19 cellular contexts compared by ENCODE assay signal in the genomic region with DNA sequence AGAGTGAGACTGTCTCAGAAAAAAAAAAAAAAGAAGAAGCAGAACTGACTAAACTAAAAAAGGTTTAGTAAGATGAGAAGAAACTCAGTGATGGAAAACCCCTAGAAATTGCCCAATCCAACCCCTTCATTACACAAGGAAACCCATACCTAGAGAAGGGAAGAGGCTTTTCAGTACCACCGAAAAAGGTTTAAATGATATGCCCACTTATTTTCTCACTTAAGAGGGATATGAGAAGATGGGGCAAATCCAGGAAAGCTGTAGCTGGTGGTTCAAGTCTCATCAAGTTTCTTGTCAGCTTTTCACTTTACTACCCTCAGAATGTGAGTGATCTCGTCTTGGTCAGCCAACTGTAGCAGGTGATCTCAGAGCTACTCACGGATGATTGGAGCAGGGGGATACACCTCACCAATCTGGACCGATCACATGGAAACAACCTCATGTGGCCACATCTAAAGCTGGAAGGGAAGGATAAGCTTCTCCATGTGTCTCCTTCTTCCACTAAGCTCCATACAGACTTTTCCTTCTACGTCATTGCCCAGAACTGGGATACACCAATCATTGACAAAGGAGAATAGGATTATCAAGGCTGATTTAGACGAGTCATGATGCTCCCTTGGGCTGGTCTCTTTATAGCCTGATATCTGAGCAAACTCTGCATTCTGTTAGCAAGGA.
DNase-seq lines count a peak whose midpoint lies in the region; ATAC-seq, FAIRE-seq and TF ChIP-seq lines count a peak whose summit lies in the region.
"Had no signal": no experiment of that assay in that cellular context is flagged by ENCODE, and none has a peak within 500 bp of the region (broad histone marks: within the 10 kb centered on the region; RNA-seq: fewer than 3 reads in every experiment).

No MANE protein-coding gene starts in this region.

- no peak overlapping the region for H3K4me3 Mint-ChIP-seq in T-cell
- H3K4me3 Mint-ChIP-seq: activated CD8-positive, alpha-beta T cell treated with anti-CD3 and anti-CD28 coated beads for 36 hours; brain had no signal

- no peak for TF ChIP-seq RAD21 in K562 (CRISPR knock-in tag; conservative IDR thresholded peaks at IDR 0.05 in 1 of 2, IDR thresholded peaks at IDR 0.05 in 1 of 2)

- WGBS in K562 (ENCODE audit: insufficient coverage, low coverage, missing lambda C conversion rate) = 2% methylated on average over 6 of the region's 6 CpGs
- 88% methylated on average over 6 of the region's 6 CpGs for WGBS in suprapubic skin

- no TSS peak for BruUV-seq in K562 (replicated peaks; lab: Mats Ljungman, UMichigan)

- DNase-seq in GM10266 (ENCODE audit: extremely low spot score) (peak; percentile 51), K562 (ENCODE audit: extremely low read depth in 1 of 4, low spot score in 3 of 4) (no peak), hypothalamus (lab: John Stamatoyannopoulos, UW) (no peak), suprapubic skin (ENCODE audit: low spot score in 2 of 2) (no peak), T-cell (no peak), iPS-NIHi11 (ENCODE audit: low spot score) (no peak)
- DNase-seq: activated CD8-positive, alpha-beta T cell treated with anti-CD3 and anti-CD28 coated beads for 36 hours; activated gamma-delta T cell treated with Interleukin-2 at 50 U/mL for 16 hours; AML-193; DMS79; foreskin keratinocyte; NCI-H1105; NCI-H2227 treated with DMSO at 0.1 percent for 48 hours; Peyer's patch; stimulated activated CD4-positive, alpha-beta T cell treated with anti-CD3 and anti-CD28 coated beads, Interleukin-4, amount 100 ng/mL, for 1 hour; stomach had no signal

- H3K4me1 ChIP-seq in K562 (replicated peaks in 1 of 2; ENCODE audit: control insufficient read depth in 2 of 2, insufficient read depth in 2 of 2, low read length in 2 of 2) (no peaks in the 10 kb centered on the region), suprapubic skin (no peaks in the 10 kb centered on the region)
- H3K4me1 ChIP-seq: foreskin keratinocyte, Peyer's patch, stomach had no signal

- no peaks in the 10 kb centered on the region for H4K20me1 ChIP-seq in K562 (replicated peaks; ENCODE audit: control insufficient read depth, insufficient read depth, low read length)

- no peaks in the 10 kb centered on the region for H3K36me3 ChIP-seq in K562 (ENCODE audit: control insufficient read depth, insufficient read depth, low read length)
- H3K36me3 ChIP-seq in suprapubic skin = no peaks in the 10 kb centered on the region
- H3K36me3 ChIP-seq: Peyer's patch, stomach had no signal

- H3K9ac ChIP-seq in K562 (ENCODE audit: insufficient read depth in 1 of 2, low read depth in 2 of 2, low read length in 2 of 2) = no peak overlapping the region

- in situ Hi-C loops in K562 (cut with MboI) = no loop called here

- H3K4me2 ChIP-seq in K562 (ENCODE audit: insufficient read depth, low read length) = no peak overlapping the region

- POLR2A ChIA-PET in K562 (lab: Yijun Ruan, JAX) = interaction anchor here (0.7 to 1.5 kb wide), 4 partner anchors 9 to 849 kb away, joined by 3 to 6 read pairs (median 3); no protein-coding TSS in a partner anchor
- POLR2A ChIA-PET in T-cell (lab: Charles Lee) = no interaction called here

- H3K27me3 ChIP-seq in K562 (ENCODE audit: control insufficient read depth in 2 of 2, insufficient read depth in 2 of 2, low read length in 2 of 2) (peaks cover 32 to 37% of the 10 kb centered on the region in 2 experiments), suprapubic skin (no peaks in the 10 kb centered on the region)
- H3K27me3 ChIP-seq: Peyer's patch, stomach had no signal

- H3K4me3 ChIP-seq in K562 (no peak overlapping the region), suprapubic skin (no peak overlapping the region)
- H3K4me3 ChIP-seq: Peyer's patch, stomach had no signal

- no peak overlapping the region for H2AFZ ChIP-seq in K562 (ENCODE audit: low read depth, low read length)

- CTCF ChIA-PET in K562 (lab: Yijun Ruan, JAX; ENCODE audit: low intra/inter-chr PET ratio) = no interaction called here
- CTCF ChIA-PET in T-cell (lab: Charles Lee) = no interaction called here

- ATAC-seq in GM19452 (IDR thresholded peaks at IDR 0.05; ENCODE audit: unreplicated experiment) = peak; percentile 58
- peak; percentile 71 for ATAC-seq in HG03354 (IDR thresholded peaks at IDR 0.05; ENCODE audit: poor library complexity, severe bottlenecking, unreplicated experiment)
- no peak for ATAC-seq in K562
- no peak for ATAC-seq in T-cell (replicated peaks in 1 of 4)
- ATAC-seq: activated CD8-positive, alpha-beta T cell treated with anti-CD3 and anti-CD28 coated beads for 36 hours; foreskin keratinocyte had no signal

- no peak overlapping the region for H3K27ac Mint-ChIP-seq in T-cell
- H3K27ac Mint-ChIP-seq: activated CD8-positive, alpha-beta T cell treated with anti-CD3 and anti-CD28 coated beads for 36 hours; brain had no signal

- peak; percentile 29 for FAIRE-seq in K562 (lab: Jason Lieb, UNC)

- no peaks in the 10 kb centered on the region for H3K79me2 ChIP-seq in K562 (ENCODE audit: control insufficient read depth, insufficient read depth, low read length)

- TF ChIP-seq EP300 in K562 (IDR thresholded peaks at IDR 0.05; ENCODE audit: low read length) (no peak), suprapubic skin (IDR thresholded peaks at IDR 0.05) (no peak)

- H3K9me3 ChIP-seq in K562 (replicated peaks; ENCODE audit: control insufficient read depth, insufficient read depth, low read depth, low read length) (no peaks in the 10 kb centered on the region), suprapubic skin (no peaks in the 10 kb centered on the region)
- H3K9me3 ChIP-seq: Peyer's patch, stomach had no signal

- intact Hi-C loops in K562 (cut with micrococcal nuclease) = no loop called here

- peaks cover 7% of the 10 kb centered on the region in 2 donors for H3K27me3 Mint-ChIP-seq in T-cell
- H3K27me3 Mint-ChIP-seq: activated CD8-positive, alpha-beta T cell treated with anti-CD3 and anti-CD28 coated beads for 36 hours had no signal

- H3K4me1 Mint-ChIP-seq in T-cell = no peaks in the 10 kb centered on the region

- H3K36me3 Mint-ChIP-seq in T-cell = no peaks in the 10 kb centered on the region
- H3K36me3 Mint-ChIP-seq: brain had no signal

- TF ChIP-seq CTCF in GM10266 (IDR thresholded peaks at IDR 0.05; ENCODE audit: control insufficient read depth, insufficient read depth, low read depth, missing control alignments) (no peak), K562 (IDR thresholded peaks at IDR 0.05 in 2 of 3, conservative IDR thresholded peaks at IDR 0.05 in 1 of 3; ENCODE audit: insufficient read depth in 2 of 3, low read depth in 1 of 3, low read length in 3 of 3) (no peak), suprapubic skin (IDR thresholded peaks at IDR 0.05) (no peak)

- no peaks in the 10 kb centered on the region for H3K9me1 ChIP-seq in K562 (ENCODE audit: control insufficient read depth, insufficient read depth, low read length)

- H3K27ac ChIP-seq in K562 (ENCODE audit: extremely low read depth, low read depth, low read length) (no peak overlapping the region), suprapubic skin (no peak overlapping the region)
- H3K27ac ChIP-seq: foreskin keratinocyte, Peyer's patch, stomach had no signal

- no peaks in the 10 kb centered on the region for H3K9me3 Mint-ChIP-seq in T-cell
- H3K9me3 Mint-ChIP-seq: activated CD8-positive, alpha-beta T cell treated with anti-CD3 and anti-CD28 coated beads for 36 hours; brain had no signal

- TF ChIP-seq POLR2A in K562 (conservative IDR thresholded peaks at IDR 0.05) = no peak
- no peak for TF ChIP-seq POLR2A in suprapubic skin (IDR thresholded peaks at IDR 0.05)

TF ChIP-seq in K562, 482 proteins besides CTCF, POLR2A, EP300 and RAD21 (continues in another document):
- TF ChIP-seq KAT8 (IDR thresholded peaks at IDR 0.05; ENCODE audit: low read depth) (no peak), RUNX1 (IDR thresholded peaks at IDR 0.05; ENCODE audit: low read depth) (no peak), ZNF431 (CRISPR knock-in tag; IDR thresholded peaks at IDR 0.05) (no peak)

Comparison
In these comparisons a context has a peak if more than half of its experiments do, and no peak if none do; other contexts are left out.
1. ATAC-seq: peak in GM19452 (single experiment) and HG03354 (single experiment); none in K562 (single experiment) and T-cell (0 of 4).